ENCODE assay signal across 18 cellular contexts in the genomic region with DNA sequence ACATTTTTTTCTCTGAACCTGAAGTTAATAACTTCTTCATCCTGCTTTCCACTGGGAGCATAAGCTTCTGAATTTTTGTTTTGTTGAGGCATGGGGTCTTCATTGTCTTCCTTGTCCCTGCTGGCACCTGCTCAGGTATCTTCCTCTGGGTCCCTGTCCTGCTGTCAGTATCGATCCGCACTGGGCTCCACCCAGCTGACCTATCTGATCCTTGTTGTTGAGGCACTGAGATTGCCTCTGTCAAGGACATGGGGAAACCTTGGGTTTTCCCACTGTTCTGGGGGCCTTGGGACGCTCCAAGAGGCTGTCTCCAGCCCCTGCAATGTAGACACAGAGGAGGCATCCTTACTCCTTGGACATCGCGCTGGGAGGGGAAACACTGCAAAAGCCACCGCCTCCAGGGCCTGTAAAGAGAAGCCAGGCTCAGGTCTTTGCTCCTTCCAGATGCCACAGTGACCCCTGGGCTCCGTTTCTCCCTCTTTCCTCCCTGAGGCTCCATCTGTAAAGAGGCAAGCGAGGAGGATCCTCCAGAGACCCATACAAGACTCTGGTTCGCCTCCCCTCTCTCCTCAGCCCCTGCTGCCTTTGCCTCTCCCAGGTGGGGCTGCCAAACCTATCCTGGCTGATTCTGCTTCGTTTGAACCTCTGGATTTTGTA.
"Had no signal": no experiment of that assay in that cellular context is flagged by ENCODE, and none has a peak within 500 bp of the region (broad histone marks: within the 10 kb centered on the region; RNA-seq: fewer than 3 reads in every experiment).

No MANE protein-coding gene starts in this region.

- H3K27ac Mint-ChIP-seq: activated CD4-positive, alpha-beta T cell treated with anti-CD3 and anti-CD28 coated beads, Interleukin-2, amount 10 ng/mL, durations not matched to agents 24 days and 14 days; activated CD8-positive, alpha-beta T cell treated with anti-CD3 and anti-CD28 coated beads, Interleukin-2, amount 10 ng/mL, durations not matched to agents 7 days and 5 days; activated naive CD4-positive, alpha-beta T cell treated with anti-CD3 and anti-CD28 coated beads, Interleukin-2, amount 10 ng/mL, durations not matched to agents 7 days and 5 days; natural killer cell treated with Interleukin-12 subunit alpha and Interleukin-12 subunit beta and Interleukin-15 and Interleukin-18, amount 100 ng/mL, for 72 hours had no signal

- H3K9me3 Mint-ChIP-seq: activated CD4-positive, alpha-beta T cell treated with anti-CD3 and anti-CD28 coated beads, Interleukin-2, amount 10 ng/mL, durations not matched to agents 24 days and 14 days; activated naive CD4-positive, alpha-beta T cell treated with anti-CD3 and anti-CD28 coated beads, Interleukin-2, amount 10 ng/mL, durations not matched to agents 7 days and 5 days; mesothelial cell of epicardium; natural killer cell treated with Interleukin-12 subunit alpha and Interleukin-12 subunit beta and Interleukin-15 and Interleukin-18, amount 100 ng/mL, for 72 hours had no signal

- H3K9me3 ChIP-seq: ascending aorta, gastroesophageal sphincter, lower lobe of right lung, thyroid gland had no signal

- H3K27ac ChIP-seq: ascending aorta, gastroesophageal sphincter, lower lobe of right lung, thyroid gland had no signal

- DNase-seq: activated CD4-positive, alpha-beta T cell treated with anti-CD3 and anti-CD28 coated beads, Interleukin-2, amount 10 ng/mL, durations not matched to agents 24 days and 14 days; activated CD8-positive, alpha-beta memory T cell treated with anti-CD3 and anti-CD28 coated beads, Interleukin-2, amount 50 U/mL, for 4 hours; activated CD8-positive, alpha-beta T cell treated with anti-CD3 and anti-CD28 coated beads, Interleukin-2, amount 10 ng/mL, durations not matched to agents 7 days and 5 days; activated effector memory CD4-positive, alpha-beta T cell treated with Interleukin-2 at 50 U/mL for 16 hours; activated naive CD4-positive, alpha-beta T cell treated with anti-CD3 and anti-CD28 coated beads, Interleukin-2, amount 10 ng/mL, durations not matched to agents 7 days and 5 days; activated T-cell treated with anti-CD3 and anti-CD28 coated beads, Interleukin-2, amount 50 U/mL, for 48 hours; cerebellar nuclear complex; effector CD4-positive, alpha-beta T cell; left cardiac atrium; lower lobe of right lung; stimulated activated naive CD4-positive, alpha-beta T cell; T1000; thyroid gland had no signal

- ATAC-seq: activated CD8-positive, alpha-beta T cell treated with anti-CD3 and anti-CD28 coated beads, Interleukin-2, amount 10 ng/mL, durations not matched to agents 7 days and 5 days; esophagus mucosa; gastroesophageal sphincter; left cardiac atrium; lower lobe of right lung; natural killer cell treated with Interleukin-12 subunit alpha and Interleukin-12 subunit beta and Interleukin-15 and Interleukin-18, amount 100 ng/mL, for 72 hours had no signal

- H3K36me3 Mint-ChIP-seq: activated naive CD4-positive, alpha-beta T cell treated with anti-CD3 and anti-CD28 coated beads, Interleukin-2, amount 10 ng/mL, durations not matched to agents 7 days and 5 days; mesothelial cell of epicardium; natural killer cell treated with Interleukin-12 subunit alpha and Interleukin-12 subunit beta and Interleukin-15 and Interleukin-18, amount 100 ng/mL, for 72 hours had no signal

- H3K4me3 ChIP-seq: ascending aorta, gastroesophageal sphincter, lower lobe of right lung, thyroid gland had no signal

- H3K4me1 Mint-ChIP-seq: activated CD4-positive, alpha-beta T cell treated with anti-CD3 and anti-CD28 coated beads, Interleukin-2, amount 10 ng/mL, durations not matched to agents 24 days and 14 days; activated naive CD4-positive, alpha-beta T cell treated with anti-CD3 and anti-CD28 coated beads, Interleukin-2, amount 10 ng/mL, durations not matched to agents 7 days and 5 days had no signal

- H3K4me1 ChIP-seq: ascending aorta, gastroesophageal sphincter, lower lobe of right lung, thyroid gland had no signal

- H3K4me3 Mint-ChIP-seq: activated CD4-positive, alpha-beta T cell treated with anti-CD3 and anti-CD28 coated beads, Interleukin-2, amount 10 ng/mL, durations not matched to agents 24 days and 14 days; activated CD8-positive, alpha-beta T cell treated with anti-CD3 and anti-CD28 coated beads, Interleukin-2, amount 10 ng/mL, durations not matched to agents 7 days and 5 days; activated naive CD4-positive, alpha-beta T cell treated with anti-CD3 and anti-CD28 coated beads, Interleukin-2, amount 10 ng/mL, durations not matched to agents 7 days and 5 days; mesothelial cell of epicardium; natural killer cell treated with Interleukin-12 subunit alpha and Interleukin-12 subunit beta and Interleukin-15 and Interleukin-18, amount 100 ng/mL, for 72 hours had no signal

- H3K36me3 ChIP-seq: ascending aorta, gastroesophageal sphincter, lower lobe of right lung, thyroid gland had no signal

- H3K27me3 ChIP-seq: ascending aorta, gastroesophageal sphincter, thyroid gland had no signal
